In genomic region chr2:143968860-143969259, GRCh38 we compare ENCODE assay signal across 32 cellular contexts.
"Had no signal": no experiment of that assay in that cellular context is flagged by ENCODE, and none has a peak within 500 bp of the region (broad histone marks: within the 10 kb centered on the region; RNA-seq: fewer than 3 reads in every experiment).

No MANE protein-coding gene starts in this region.

- H3K4me2 ChIP-seq: SK-N-SH had no signal

- H3K36me3 Mint-ChIP-seq: activated naive CD4-positive, alpha-beta T cell treated with anti-CD3 and anti-CD28 coated beads, Interleukin-2, amount 10 ng/mL, durations not matched to agents 7 days and 5 days; brain; WTC11 had no signal

- H3K4me1 Mint-ChIP-seq: activated CD4-positive, alpha-beta T cell treated with anti-CD3 and anti-CD28 coated beads, Interleukin-2, amount 10 ng/mL, durations not matched to agents 7 days and 5 days; activated naive CD4-positive, alpha-beta T cell treated with anti-CD3 and anti-CD28 coated beads, Interleukin-2, amount 10 ng/mL, durations not matched to agents 7 days and 5 days; brain; central memory CD8-positive, alpha-beta T cell had no signal

- H3K4me3 Mint-ChIP-seq: activated CD4-positive, alpha-beta T cell treated with anti-CD3 and anti-CD28 coated beads for 36 hours; activated CD4-positive, alpha-beta T cell treated with anti-CD3 and anti-CD28 coated beads, Interleukin-2, amount 10 ng/mL, durations not matched to agents 7 days and 5 days; activated CD8-positive, alpha-beta T cell treated with anti-CD3 and anti-CD28 coated beads, Interleukin-2, amount 10 ng/mL, durations not matched to agents 7 days and 5 days; activated naive CD4-positive, alpha-beta T cell treated with anti-CD3 and anti-CD28 coated beads, Interleukin-2, amount 10 ng/mL, durations not matched to agents 7 days and 5 days; activated naive CD8-positive, alpha-beta T cell; activated naive CD8-positive, alpha-beta T cell treated with anti-CD3 and anti-CD28 coated beads, Interleukin-2, amount 50 U/mL, for 24 hours; activated T-cell treated with anti-CD3 and anti-CD28 coated beads, Interleukin-2, amount 50 U/mL, for 24 hours; brain; central memory CD8-positive, alpha-beta T cell; T-helper 1 cell treated with Interleukin-12 subunit alpha and Interleukin-12 subunit beta and Interleukin-4 antibody, amounts not matched to agents 30 μg/mL and 1 μg/mL, for 36 hours; T-helper 2 cell treated with Interferon-gamma antibody and Interleukin-4, amounts not matched to agents 5 μg/mL and 100 μg/mL, for 36 hours; WTC11 had no signal

- H3K9ac ChIP-seq: SK-N-SH had no signal

- FAIRE-seq: K562, TTC549 had no signal

- H3K9me3 ChIP-seq: SJSA1, SK-N-SH had no signal

- H3K27ac Mint-ChIP-seq: activated CD4-positive, alpha-beta T cell treated with anti-CD3 and anti-CD28 coated beads for 36 hours; activated CD4-positive, alpha-beta T cell treated with anti-CD3 and anti-CD28 coated beads, Interleukin-2, amount 10 ng/mL, durations not matched to agents 7 days and 5 days; activated CD8-positive, alpha-beta T cell treated with anti-CD3 and anti-CD28 coated beads, Interleukin-2, amount 10 ng/mL, durations not matched to agents 7 days and 5 days; activated naive CD4-positive, alpha-beta T cell treated with anti-CD3 and anti-CD28 coated beads, Interleukin-2, amount 10 ng/mL, durations not matched to agents 7 days and 5 days; activated naive CD8-positive, alpha-beta T cell; activated naive CD8-positive, alpha-beta T cell treated with anti-CD3 and anti-CD28 coated beads, Interleukin-2, amount 50 U/mL, for 24 hours; activated T-cell treated with anti-CD3 and anti-CD28 coated beads, Interleukin-2, amount 50 U/mL, for 24 hours; brain; T-helper 1 cell treated with Interleukin-12 subunit alpha and Interleukin-12 subunit beta and Interleukin-4 antibody, amounts not matched to agents 30 μg/mL and 1 μg/mL, for 36 hours; T-helper 2 cell treated with Interferon-gamma antibody and Interleukin-4, amounts not matched to agents 5 μg/mL and 100 μg/mL, for 36 hours; WTC11 had no signal

- H3K27me3 Mint-ChIP-seq: activated CD4-positive, alpha-beta T cell treated with anti-CD3 and anti-CD28 coated beads for 36 hours; activated CD4-positive, alpha-beta T cell treated with anti-CD3 and anti-CD28 coated beads, Interleukin-2, amount 10 ng/mL, durations not matched to agents 7 days and 5 days; activated naive CD4-positive, alpha-beta T cell treated with anti-CD3 and anti-CD28 coated beads, Interleukin-2, amount 10 ng/mL, durations not matched to agents 7 days and 5 days; activated naive CD8-positive, alpha-beta T cell; activated naive CD8-positive, alpha-beta T cell treated with anti-CD3 and anti-CD28 coated beads, Interleukin-2, amount 50 U/mL, for 24 hours; activated T-cell treated with anti-CD3 and anti-CD28 coated beads, Interleukin-2, amount 50 U/mL, for 24 hours; brain; central memory CD8-positive, alpha-beta T cell had no signal

- H3K27ac ChIP-seq: cardiac muscle cell, SJSA1 had no signal

- H3K36me3 ChIP-seq: cardiac muscle cell, SJSA1 had no signal

- ATAC-seq: activated CD4-positive, CD25-positive, alpha-beta regulatory T cell treated with anti-CD3 and anti-CD28 coated beads, Interleukin-2, amount 50 U/mL, for 24 hours; activated CD8-positive, alpha-beta T cell treated with anti-CD3 and anti-CD28 coated beads, Interleukin-2, amount 10 ng/mL, durations not matched to agents 7 days and 5 days; K562; Panc1; WTC11 had no signal

- H3K4me3 ChIP-seq: cardiac muscle cell, K562, SJSA1 had no signal

- H3K9me3 Mint-ChIP-seq: activated CD4-positive, alpha-beta T cell treated with anti-CD3 and anti-CD28 coated beads, Interleukin-2, amount 10 ng/mL, durations not matched to agents 7 days and 5 days; activated naive CD4-positive, alpha-beta T cell treated with anti-CD3 and anti-CD28 coated beads, Interleukin-2, amount 10 ng/mL, durations not matched to agents 7 days and 5 days; activated naive CD8-positive, alpha-beta T cell treated with anti-CD3 and anti-CD28 coated beads, Interleukin-2, amount 50 U/mL, for 24 hours; activated T-cell treated with anti-CD3 and anti-CD28 coated beads, Interleukin-2, amount 50 U/mL, for 24 hours; central memory CD8-positive, alpha-beta T cell; T-helper 1 cell treated with Interleukin-12 subunit alpha and Interleukin-12 subunit beta and Interleukin-4 antibody, amounts not matched to agents 30 μg/mL and 1 μg/mL, for 36 hours; T-helper 2 cell treated with Interferon-gamma antibody and Interleukin-4, amounts not matched to agents 5 μg/mL and 100 μg/mL, for 36 hours had no signal

- H3K27me3 ChIP-seq: cardiac muscle cell, SJSA1 had no signal

- H3K4me1 ChIP-seq: SJSA1 had no signal

- DNase-seq: activated CD4-positive, alpha-beta T cell treated with anti-CD3 and anti-CD28 coated beads for 36 hours; activated CD4-positive, alpha-beta T cell treated with anti-CD3 and anti-CD28 coated beads, Interleukin-2, amount 10 ng/mL, durations not matched to agents 7 days and 5 days; activated CD4-positive, alpha-beta T cell treated with anti-CD3 and anti-CD28 coated beads, Interleukin-2, amount 50 U/mL, for 48 hours; activated CD8-positive, alpha-beta T cell treated with anti-CD3 and anti-CD28 coated beads, Interleukin-2, amount 10 ng/mL, durations not matched to agents 7 days and 5 days; activated effector memory CD4-positive, alpha-beta T cell treated with Interleukin-2 at 50 U/mL for 16 hours; activated naive CD4-positive, alpha-beta T cell treated with anti-CD3 and anti-CD28 coated beads, Interleukin-2, amount 10 ng/mL, durations not matched to agents 7 days and 5 days; activated naive CD8-positive, alpha-beta T cell treated with anti-CD3 and anti-CD28 coated beads, Interleukin-2, amount 50 U/mL, for 24 hours; activated T-cell treated with anti-CD3 and anti-CD28 coated beads, Interleukin-2, amount 50 U/mL, for 24 hours; anterior cingulate cortex; IMR-90; NCI-H1092 treated with DMSO at 0.1 percent for 48 hours; NCI-H1417; NCI-H146; NCI-H187; NCI-H2081; NCI-H345; NCI-H526 treated with DMSO at 0.1 percent for 48 hours; NCI-H774; SHP77 treated with DMSO at 0.1 percent for 48 hours; SK-N-SH had no signal
